Comparison of ENCODE assay signal across 8 cellular contexts in genomic region chr12:120227233-120228040, GRCh38. TPM values are rescaled to one million over a fixed set of nuclear protein-coding genes. Genes with fewer than 3 reads are reported as not detected.
DNase-seq lines count a peak whose midpoint lies in the region; ATAC-seq and TF ChIP-seq lines count a peak whose summit lies in the region.

No MANE protein-coding gene starts in this region.

- H3K9ac ChIP-seq in SK-N-SH (no peak overlapping the region), PC-3 (ENCODE audit: low read length) (no peak overlapping the region; the same call in 1 of the 2 replicates), fibroblast of lung (ENCODE audit: insufficient read depth, low read length) (no peak overlapping the region)

- no TSS peak for BruUV-seq in PC-3 (replicated peaks; lab: Mats Ljungman, UMichigan)

- H3K36me3 ChIP-seq in SK-N-SH (replicated peaks in 1 of 2; ENCODE audit: control insufficient read depth in 1 of 2, insufficient read depth in 2 of 2, low read length in 1 of 2): peaks cover 24 to 28% of the 10 kb centered on the region in 2 experiments
- H3K36me3 ChIP-seq in PC-3 (ENCODE audit: low read depth, low read length): peaks cover 45% of the 10 kb centered on the region
- H3K36me3 ChIP-seq in fibroblast of lung (ENCODE audit: control insufficient read depth, insufficient read depth, low read length): peaks cover 17% of the 10 kb centered on the region
- H3K36me3 ChIP-seq in psoas muscle (ENCODE audit: insufficient read depth in 1 of 2, low read depth in 1 of 2): peaks cover 4 to 26% of the 10 kb centered on the region in 2 donors

- H3K4me2 ChIP-seq in SK-N-SH (0 out of 2 replicates have a peak overlapping the region, but pooled peaks have one; percentile 91), PC-3 (ENCODE audit: low read length) (peak overlapping the region; percentile 98), fibroblast of lung (ENCODE audit: extremely low read depth, insufficient read depth, low read length) (no peak overlapping the region)

- no peaks in the 10 kb centered on the region for H3K27me3 ChIP-seq in SK-N-SH (ENCODE audit: insufficient read depth)
- H3K27me3 ChIP-seq in PC-3 (ENCODE audit: low read length): no peaks in the 10 kb centered on the region
- H3K27me3 ChIP-seq in fibroblast of lung (ENCODE audit: control insufficient read depth, insufficient read depth, low read length): no peaks in the 10 kb centered on the region
- H3K27me3 ChIP-seq in psoas muscle (ENCODE audit: insufficient read depth in 3 of 3, low read length in 2 of 3): no peaks in the 10 kb centered on the region

- H4K20me1 ChIP-seq in SK-N-SH (ENCODE audit: insufficient read depth): peaks cover 22% of the 10 kb centered on the region
- peaks cover 43% of the 10 kb centered on the region for H4K20me1 ChIP-seq in PC-3 (ENCODE audit: low read length)
- no peaks in the 10 kb centered on the region for H4K20me1 ChIP-seq in fibroblast of lung (ENCODE audit: control insufficient read depth, extremely low read depth, insufficient read depth, low read length)

- POLR2A ChIA-PET in SK-N-SH (lab: Yijun Ruan, JAX) (interaction anchor here (0.7 to 8.7 kb wide), 5 partner anchors 25 to 67 kb away, joined by 3 to 108 read pairs (median 22); partner anchors contain the start of genes PXN, RNU4-1, RNU4-2 and RPLP0), PC-3 (lab: Charles Lee; ENCODE audit: unreplicated experiment) (interaction anchor here (0.5 to 1.8 kb wide), 5 partner anchors 11 to 64 kb away, joined by 3 to 20 read pairs (median 7); partner anchors contain the start of genes RNU4-2 and RPLP0)

- CTCF ChIA-PET in SK-N-SH (lab: Yijun Ruan, JAX) (interaction anchor here (0.6 to 18.6 kb wide), 28 partner anchors 9 to 282 kb away, joined by 3 to 618 read pairs (median 8); partner anchors contain the start of genes PLA2G1B, PXN, RAB35 and RNU4-1), PC-3 (lab: Charles Lee) (interaction anchor here (0.5 to 6.8 kb wide), 10 partner anchors 8 to 64 kb away, joined by 3 to 142 read pairs (median 7); partner anchors contain the start of genes PXN, RNU4-2 and RPLP0)

- H3K9me2 ChIP-seq in SK-N-SH: no peaks in the 10 kb centered on the region
- H3K9me2 ChIP-seq in PC-3 (replicated peaks; ENCODE audit: low read length): no peaks in the 10 kb centered on the region

- no peak for TF ChIP-seq CTCF in SK-N-SH (IDR thresholded peaks at IDR 0.05)
- TF ChIP-seq CTCF in PC-3 (conservative IDR thresholded peaks at IDR 0.05; ENCODE audit: low read depth, low read length): no peak
- TF ChIP-seq CTCF in fibroblast of lung (conservative IDR thresholded peaks at IDR 0.05 in 1 of 2, IDR thresholded peaks at IDR 0.05 in 1 of 2; ENCODE audit: low read depth in 1 of 2, low read length in 2 of 2): no peak
- no peak for TF ChIP-seq CTCF in psoas muscle (IDR thresholded peaks at IDR 0.05)

- H2AFZ ChIP-seq in SK-N-SH (ENCODE audit: low read depth): no peak overlapping the region
- no peak overlapping the region for H2AFZ ChIP-seq in PC-3 (ENCODE audit: low read length)
- no peak overlapping the region for H2AFZ ChIP-seq in fibroblast of lung (ENCODE audit: low read length)

- no peak for ATAC-seq in SK-N-SH treated with all-trans-retinoic acid at 6 μM for 48 hours
- ATAC-seq in PC-3: no peak
- no peak for ATAC-seq in psoas muscle
- ATAC-seq in HG02623 (IDR thresholded peaks at IDR 0.05; ENCODE audit: unreplicated experiment): no peak
- ATAC-seq in left colon: no peak

- no peaks in the 10 kb centered on the region for H3K9me3 ChIP-seq in SK-N-SH
- no peaks in the 10 kb centered on the region for H3K9me3 ChIP-seq in PC-3 (ENCODE audit: low read length)
- no peaks in the 10 kb centered on the region for H3K9me3 ChIP-seq in fibroblast of lung (ENCODE audit: control insufficient read depth, insufficient read depth, low read depth, low read length)
- H3K9me3 ChIP-seq in psoas muscle: no peaks in the 10 kb centered on the region

- intact Hi-C loops in PC-3 (cut with micrococcal nuclease): loop anchor here (1.0 kb wide), 1 partner anchor 64 kb away; the partner anchor contains the start of gene RNU4-2
- intact Hi-C loops in psoas muscle (cut with DNase I): loop anchor here (1.0 to 2.0 kb wide), 2 partner anchors 37 to 38 kb away; partner anchors contain the start of gene PXN (in 2 of the 2)
- intact Hi-C loops in left colon (cut with DNase I, micrococcal nuclease): loop anchor here (2.0 to 5.0 kb wide), 2 partner anchors 39 to 40 kb away; partner anchors contain the start of gene PXN (in 1 of the 2)

- no peak for TF ChIP-seq RAD21 in SK-N-SH (IDR thresholded peaks at IDR 0.05; ENCODE audit: low read length)

- TF ChIP-seq EP300 in SK-N-SH (IDR thresholded peaks at IDR 0.05; ENCODE audit: borderline replicate concordance in 1 of 2, low read depth in 1 of 2, low read length in 1 of 2): no peak

- 78% methylated on average over 6 of the region's 8 CpGs for WGBS in SK-N-SH (ENCODE audit: low lambda C conversion rate)
- WGBS in psoas muscle, 3 donors: 73 to 78% (median 74%) methylated on average over 8 of the region's 8 CpGs

- H3K4me3 ChIP-seq in SK-N-SH (ENCODE audit: low read depth in 2 of 2, low read length in 1 of 2) (no peak overlapping the region), PC-3 (ENCODE audit: low read length) (peak overlapping the region; percentile 16; the same call in 1 of the 2 replicates), fibroblast of lung (replicated peaks in 1 of 4; ENCODE audit: control extremely low read depth in 1 of 4, insufficient read depth in 1 of 4, low read depth in 3 of 4, low read length in 4 of 4) (no peak overlapping the region), psoas muscle (peak overlapping the region; percentile 52)

- H3K79me2 ChIP-seq in SK-N-SH (ENCODE audit: insufficient read depth) (peaks cover 88% of the 10 kb centered on the region), PC-3 (ENCODE audit: low read length) (peaks cover 91% of the 10 kb centered on the region), fibroblast of lung (ENCODE audit: control insufficient read depth, insufficient read depth, low read length) (peaks cover 81% of the 10 kb centered on the region)

- H3F3A ChIP-seq in SK-N-SH (replicated peaks; ENCODE audit: insufficient read depth): peaks cover 39% of the 10 kb centered on the region
- H3F3A ChIP-seq in PC-3 (ENCODE audit: low read length, unreplicated experiment): peaks cover 22% of the 10 kb centered on the region

- peaks cover 58 to 64% of the 10 kb centered on the region in 2 experiments for H3K4me1 ChIP-seq in SK-N-SH (ENCODE audit: control insufficient read depth in 1 of 2, insufficient read depth in 2 of 2, low read depth in 1 of 2, low read length in 1 of 2)
- H3K4me1 ChIP-seq in PC-3 (ENCODE audit: insufficient read depth, low read length): peaks cover 50% of the 10 kb centered on the region
- H3K4me1 ChIP-seq in fibroblast of lung (ENCODE audit: control insufficient read depth, extremely low read depth, insufficient read depth, low read length): peaks cover 43% of the 10 kb centered on the region
- peaks cover 72% of the 10 kb centered on the region for H3K4me1 ChIP-seq in psoas muscle

- H3K27ac ChIP-seq in SK-N-SH (ENCODE audit: low read depth in 2 of 2, low read length in 1 of 2) (peak overlapping the region in 1 of 2 experiments; percentile 10; a peak in 1 of 4 replicates), PC-3 (ENCODE audit: low read length) (peak overlapping the region; percentile 99; the same call in 1 of the 2 replicates), fibroblast of lung (ENCODE audit: insufficient read depth, low read length) (peak overlapping the region; percentile 0), psoas muscle (peak overlapping the region; percentile 99)

- no peak for DNase-seq in SK-N-SH
- no peak for DNase-seq in PC-3
- no peak for DNase-seq in fibroblast of lung (ENCODE audit: low read depth in 2 of 2)
- no peak for DNase-seq in psoas muscle
- no peak for DNase-seq in DMS53 treated with DMSO at 0.1 percent for 48 hours (lab: John Stamatoyannopoulos, UW; ENCODE audit: unreplicated experiment)
- DNase-seq in left colon: no peak

TF ChIP-seq in SK-N-SH, 30 proteins besides CTCF, POLR2A, EP300 and RAD21 (continues in another document):
- no peak for TF ChIP-seq POLR2AphosphoS5 (IDR thresholded peaks at IDR 0.05; ENCODE audit: low read depth, low read length)
- no peak for TF ChIP-seq CHD2 (IDR thresholded peaks at IDR 0.05; ENCODE audit: low read length, partially characterized antibody)

TF ChIP-seq in SK-N-SH treated with all-trans-retinoic acid at 6 μM for 48 hours, 23 proteins besides CTCF, POLR2A, EP300 and RAD21 (continues in another document):
- TF ChIP-seq ZNF70 (CRISPR knock-in tag; IDR thresholded peaks at IDR 0.05): no peak
- TF ChIP-seq BACH2 (CRISPR knock-in tag; IDR thresholded peaks at IDR 0.05; ENCODE audit: borderline replicate concordance): no peak

RNA-seq across cellular contexts. Expression of gene RPLP0, which starts 26.5 kb away (rescaled TPM):
- polyA plus RNA-seq in SK-N-SH (2012; rRNA removed): 5,975 and 6,606 TPM in 2 replicates
- 4,575 and 6,412 TPM in 2 replicates for polyA plus RNA-seq in SK-N-SH (2012; cell fraction: cytosol; rRNA removed)
- polyA plus RNA-seq in SK-N-SH (2012; cell fraction: nucleus; rRNA removed): 2,397 and 2,614 TPM in 2 replicates
- 6,714 and 7,550 TPM in 2 replicates for total RNA-seq in PC-3 (2014; rRNA removed)
- 3,063 and 3,837 TPM in 2 replicates for total RNA-seq in fibroblast of lung
- 5,137 and 6,435 TPM in 2 replicates for polyA plus RNA-seq in fibroblast of lung
- polyA plus RNA-seq in fibroblast of lung (2012): 2,788 and 3,168 TPM in 2 replicates
- polyA minus RNA-seq in fibroblast of lung (ENCODE audit: low replicate concordance): 5,479 and 5,944 TPM in 2 replicates
- 1,000 to 10,000 TPM in 3 of 4 donors, 100 to 1,000 TPM in 1; 662 to 1,479 (median 1,333) TPM for total RNA-seq in psoas muscle
- polyA plus RNA-seq in psoas muscle: 1,000 to 10,000 TPM; 2,571 to 2,845 (median 2,673) TPM
- total RNA-seq in left colon: 1,000 to 10,000 TPM; 1,414 to 1,580 TPM

RNA-seq across cellular contexts. Expression of gene GCN1, which starts 32.9 kb away (rescaled TPM):
- polyA plus RNA-seq in SK-N-SH (2012; rRNA removed) (41.2 and 54.4 TPM in 2 replicates), fibroblast of lung (30.8 and 45.8 TPM in 2 replicates), psoas muscle (10 to 100 TPM; 19.6 to 55.7 (median 43.2) TPM)
- 17.0 and 20.0 TPM in 2 replicates for polyA plus RNA-seq in SK-N-SH (2012; cell fraction: cytosol; rRNA removed)
- polyA plus RNA-seq in SK-N-SH (2012; cell fraction: nucleus; rRNA removed): 224 and 236 TPM in 2 replicates
- total RNA-seq in PC-3 (2014; rRNA removed) (254 and 334 TPM in 2 replicates), fibroblast of lung (86.8 and 93.1 TPM in 2 replicates), psoas muscle (10 to 100 TPM; 63.1 to 80.9 (median 68.6) TPM), left colon (10 to 100 TPM; 61.3 to 78.8 TPM)
- 35.6 and 52.5 TPM in 2 replicates for polyA plus RNA-seq in fibroblast of lung (2012)
- polyA minus RNA-seq in fibroblast of lung (ENCODE audit: low replicate concordance): 310 and 482 TPM in 2 replicates

RNA-seq across cellular contexts. Expression of gene PXN, which starts 38.1 kb away (rescaled TPM):
- 63.0 and 89.0 TPM in 2 replicates for polyA plus RNA-seq in SK-N-SH (2012; rRNA removed)
- 56.9 and 70.1 TPM in 2 replicates for polyA plus RNA-seq in SK-N-SH (2012; cell fraction: cytosol; rRNA removed)
- polyA plus RNA-seq in SK-N-SH (2012; cell fraction: nucleus; rRNA removed): 269 and 301 TPM in 2 replicates
- total RNA-seq in PC-3 (2014; rRNA removed): 313 and 413 TPM in 2 replicates
- total RNA-seq in fibroblast of lung: 9.2 and 21.5 TPM in 2 replicates
- polyA plus RNA-seq in fibroblast of lung: 31.4 and 59.3 TPM in 2 replicates
- polyA plus RNA-seq in fibroblast of lung (2012): 84.4 and 134 TPM in 2 replicates
- polyA minus RNA-seq in fibroblast of lung (ENCODE audit: low replicate concordance): 413 and 630 TPM in 2 replicates
- total RNA-seq in psoas muscle: 100 to 1,000 TPM in 2 of 4 donors, 10 to 100 TPM in 2; 67.6 to 166 (median 106) TPM
- 100 to 1,000 TPM in 1 of 3 donors, 10 to 100 TPM in 2; 64.7 to 147 (median 96.2) TPM for polyA plus RNA-seq in psoas muscle
- 100 to 1,000 TPM; 161 to 164 TPM for total RNA-seq in left colon

Comparison
In these comparisons a context has a peak if more than half of its experiments do, and no peak if none do; other contexts are left out.
1. H3K4me3 ChIP-seq: peak in PC-3 (single experiment) and psoas muscle (single experiment); none in SK-N-SH (0 of 2) and fibroblast of lung (0 of 4).